Comparison of ENCODE assay signal across 8 cellular contexts in the genomic region with DNA sequence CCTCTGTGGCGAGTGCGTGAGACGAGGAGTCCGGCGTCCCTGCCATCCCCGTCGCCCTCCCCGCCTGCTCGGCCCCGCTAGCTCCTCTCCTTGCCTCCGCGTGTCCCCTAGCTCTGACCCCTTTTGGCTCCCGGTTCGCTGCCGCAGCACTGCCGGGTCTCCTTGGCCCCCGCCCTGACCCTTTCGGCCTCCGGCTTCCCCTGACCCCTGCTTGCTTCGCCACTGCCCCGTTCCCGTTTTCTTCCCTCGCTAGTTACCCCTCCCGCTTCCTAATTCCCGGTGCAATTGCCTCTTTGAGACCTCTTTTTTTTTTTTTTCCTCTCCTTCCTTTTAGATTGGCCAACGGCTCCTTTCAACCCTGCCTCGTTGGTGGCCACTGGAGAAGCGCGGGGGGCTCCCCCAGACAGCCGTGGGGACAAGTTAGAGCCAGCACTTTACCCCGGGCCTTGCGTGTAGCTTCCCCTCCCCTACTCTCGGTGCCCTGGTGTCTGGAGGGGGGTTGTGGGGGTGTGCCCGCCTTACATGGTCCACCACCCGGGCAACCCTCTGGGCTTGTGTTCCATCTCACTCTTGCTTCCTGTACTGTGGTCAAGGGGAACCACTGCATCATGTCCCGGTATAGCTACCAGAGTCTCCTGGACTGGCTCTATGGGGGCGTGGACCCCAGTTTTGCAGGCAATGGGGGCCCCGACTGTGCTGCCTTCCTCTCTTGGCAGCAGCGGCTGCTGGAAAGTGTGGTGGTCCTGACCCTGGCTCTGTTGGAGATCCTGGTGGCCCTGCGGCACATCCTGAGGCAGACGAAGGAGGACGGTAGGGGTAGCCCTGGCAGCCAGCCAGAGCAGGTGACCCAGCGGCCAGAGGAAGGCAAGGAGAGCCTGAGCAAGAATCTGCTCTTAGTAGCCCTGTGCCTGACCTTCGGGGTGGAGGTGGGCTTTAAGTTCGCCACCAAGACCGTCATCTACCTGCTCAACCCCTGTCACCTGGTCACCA. TPM values are rescaled to one million over a fixed set of nuclear protein-coding genes. Genes with fewer than 3 reads are reported as not detected.
DNase-seq lines count a peak whose midpoint lies in the region; ATAC-seq and TF ChIP-seq lines count a peak whose summit lies in the region.

No MANE protein-coding gene starts in this region.

- peak overlapping the region; percentile 94 for H3K4me3 Mint-ChIP-seq in progenitor cell of endocrine pancreas (ENCODE audit: low read depth)

- H3K27ac Mint-ChIP-seq in progenitor cell of endocrine pancreas, result peak overlapping the region; percentile 91

- H3K4me1 ChIP-seq in HUES48 (ENCODE audit: control insufficient read depth, insufficient read depth, low read length), result peaks cover 19% of the 10 kb centered on the region

- DNase-seq in NCI-H1105 treated with DMSO at 0.1 percent for 48 hours (lab: John Stamatoyannopoulos, UW), result peak; percentile 38
- no peak for DNase-seq in NCI-H1105 (lab: John Stamatoyannopoulos, UW)
- peak; percentile 15 for DNase-seq in activated CD8-positive, alpha-beta memory T cell treated with anti-CD3 and anti-CD28 coated beads, Interleukin-2, amount 50 U/mL, for 4 hours
- DNase-seq in germinal center (ENCODE audit: low spot score), result peak; percentile 6
- peak; percentile 8 for DNase-seq in progenitor cell of endocrine pancreas (ENCODE audit: low spot score, unreplicated experiment)

- H3K36me3 Mint-ChIP-seq in progenitor cell of endocrine pancreas (ENCODE audit: insufficient read depth), result peaks cover 5% of the 10 kb centered on the region

- ATAC-seq in GM18498 (IDR thresholded peaks at IDR 0.05; ENCODE audit: unreplicated experiment) (no peak), HG02642 (IDR thresholded peaks at IDR 0.05; ENCODE audit: poor library complexity, unreplicated experiment) (no peak)

- H3K9me3 ChIP-seq in HUES48 (ENCODE audit: control insufficient read depth, insufficient read depth, low read length), result no peaks in the 10 kb centered on the region

- H3K36me3 ChIP-seq in HUES48 (ENCODE audit: control insufficient read depth, insufficient read depth, low read length), result peaks cover 3% of the 10 kb centered on the region; the same call in 1 of the 2 replicates

- no peak overlapping the region for H3K27ac ChIP-seq in HUES48 (ENCODE audit: low read depth, low read length)

- peak overlapping the region; percentile 70 for H3K9ac ChIP-seq in HUES48 (ENCODE audit: low read depth, low read length)

- no peaks in the 10 kb centered on the region for H3K27me3 Mint-ChIP-seq in progenitor cell of endocrine pancreas

- peaks cover 24% of the 10 kb centered on the region for H3K27me3 ChIP-seq in HUES48 (ENCODE audit: control insufficient read depth, insufficient read depth, low read length)

- TF ChIP-seq CTCF in progenitor cell of endocrine pancreas (IDR thresholded peaks at IDR 0.05; ENCODE audit: unreplicated experiment), result no peak

- peaks cover 33% of the 10 kb centered on the region for H3K4me1 Mint-ChIP-seq in progenitor cell of endocrine pancreas (ENCODE audit: low read depth)

- H3K4me3 ChIP-seq in HUES48 (ENCODE audit: low read depth, low read length), result peak overlapping the region; percentile 90

- H3K9me3 Mint-ChIP-seq in progenitor cell of endocrine pancreas (ENCODE audit: low read depth), result no peaks in the 10 kb centered on the region

RNA-seq across cellular contexts. Expression of gene TMEM164, which starts 0.5 kb away (rescaled TPM):
- total RNA-seq in progenitor cell of endocrine pancreas, result 100 and 109 TPM in 2 replicates
